Comparison of ENCODE assay signal across 24 cellular contexts in the genomic region with DNA sequence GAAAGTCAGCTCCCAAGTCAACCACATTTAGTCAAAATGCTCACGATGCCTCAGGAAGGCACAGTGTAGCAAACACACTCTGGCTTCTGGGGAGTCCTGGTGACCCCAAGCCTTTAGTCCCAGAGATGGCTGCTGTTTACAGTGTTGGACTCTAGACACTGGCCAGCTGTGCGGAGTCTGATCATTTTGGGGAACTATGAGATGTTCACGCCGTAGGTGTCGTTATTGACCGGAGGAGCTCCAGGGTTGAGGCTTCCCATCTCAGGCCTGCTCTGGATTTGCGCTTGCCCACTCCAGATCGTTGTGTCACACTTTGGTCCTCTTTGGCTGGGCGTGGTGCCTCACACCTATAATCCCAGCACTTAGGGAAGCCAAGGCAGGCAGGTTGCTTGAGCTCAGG.
"Had no signal": no experiment of that assay in that cellular context is flagged by ENCODE, and none has a peak within 500 bp of the region (broad histone marks: within the 10 kb centered on the region; RNA-seq: fewer than 3 reads in every experiment).

No MANE protein-coding gene starts in this region.

- H3K27ac Mint-ChIP-seq: dendritic cell treated with granulocyte-macrophage colony-stimulating factor and Interleukin-4, amounts not matched to agents 40 ng/mL and 50 ng/mL, for 4 days; effector memory CD8-positive, alpha-beta T cell; endodermal cell; mesothelial cell of epicardium had no signal

- H3K4me3 ChIP-seq: colonic mucosa, esophagus muscularis mucosa, gastrocnemius medialis, heart right ventricle, left lung, lower lobe of right lung, mucosa of descending colon had no signal

- H3K27me3 ChIP-seq: colonic mucosa, esophagus muscularis mucosa, foreskin keratinocyte, gastrocnemius medialis, heart right ventricle, left lung had no signal

- H3K9me3 ChIP-seq: colonic mucosa, esophagus muscularis mucosa, gastrocnemius medialis, left lung, lower lobe of right lung, mucosa of descending colon had no signal

- H3K27me3 Mint-ChIP-seq: dendritic cell treated with granulocyte-macrophage colony-stimulating factor and Interleukin-4, amounts not matched to agents 40 ng/mL and 50 ng/mL, for 4 days; effector memory CD8-positive, alpha-beta T cell had no signal

- H3K9me3 Mint-ChIP-seq: effector memory CD8-positive, alpha-beta T cell; mesothelial cell of epicardium had no signal

- H3K4me1 Mint-ChIP-seq: endodermal cell, mesothelial cell of epicardium had no signal

- DNase-seq: colonic mucosa; cortex of kidney; effector CD8-positive, alpha-beta T cell; effector memory CD8-positive, alpha-beta T cell; endodermal cell; foreskin keratinocyte; gastrocnemius medialis; glutamatergic neuron; head of caudate nucleus; heart right ventricle; hippocampal formation; left cardiac atrium; left lung; left ventricle myocardium superior; lower lobe of right lung; mesenchymal stem cell had no signal

- FAIRE-seq: endometrium, endothelial cell of umbilical vein, islet of Langerhans, keratinocyte had no signal

- H3K27ac ChIP-seq: colonic mucosa, esophagus muscularis mucosa, foreskin keratinocyte, gastrocnemius medialis, heart right ventricle, left lung, lower lobe of right lung had no signal

- H3K36me3 ChIP-seq: colonic mucosa, gastrocnemius medialis, lower lobe of right lung had no signal

- H3K4me3 Mint-ChIP-seq: dendritic cell treated with granulocyte-macrophage colony-stimulating factor and Interleukin-4, amounts not matched to agents 40 ng/mL and 50 ng/mL, for 4 days; effector memory CD8-positive, alpha-beta T cell; endodermal cell; mesothelial cell of epicardium had no signal

- H3K4me1 ChIP-seq: colonic mucosa, esophagus muscularis mucosa, foreskin keratinocyte, gastrocnemius medialis, heart right ventricle, left lung, lower lobe of right lung had no signal
